In genomic region chr9:128322342-128323191, GRCh38 we compare ENCODE assay signal across 1 cellular context.
TF ChIP-seq lines count a peak whose summit lies in the region.

COQ4 (plus strand) TSS chr9:128322839; CDS start chr9:128322859, 20 bp downstream.
TRUB2 (minus strand) TSS chr9:128322447; CDS start chr9:128322408, 39 bp downstream.

TF ChIP-seq in GM12878, 131 proteins besides CTCF, POLR2A, EP300 and RAD21 (continued from another document and continues in another):
- peak; percentile 99 for TF ChIP-seq ZBTB40 (IDR thresholded peaks at IDR 0.05; ENCODE audit: borderline replicate concordance)
- no peak for TF ChIP-seq SPI1 (IDR thresholded peaks at IDR 0.05; ENCODE audit: borderline replicate concordance, insufficient read depth, low read depth, low read length)
- TF ChIP-seq POLR2AphosphoS5 (IDR thresholded peaks at IDR 0.05; ENCODE audit: low read length) = peak; percentile 83
- no peak for TF ChIP-seq EED (IDR thresholded peaks at IDR 0.05; ENCODE audit: low read depth)
- 0 out of 2 replicates have a peak, but pooled peaks have one; percentile 16 for TF ChIP-seq TCF3 (IDR thresholded peaks at IDR 0.05; ENCODE audit: borderline replicate concordance, insufficient read depth, low read depth, low read length)
- TF ChIP-seq DPF2 (IDR thresholded peaks at IDR 0.05) = peak; percentile 59; the same call in 1 of the 2 replicates
- no peak for TF ChIP-seq ZNF274 (IDR thresholded peaks at IDR 0.05; ENCODE audit: insufficient read depth, insufficient read length)
- no peak for TF ChIP-seq MYB (IDR thresholded peaks at IDR 0.05; ENCODE audit: borderline replicate concordance, low read depth, low read length)
- no peak for TF ChIP-seq BCLAF1 (IDR thresholded peaks at IDR 0.05)
- peak; percentile 90 for TF ChIP-seq BMI1 (IDR thresholded peaks at IDR 0.05; ENCODE audit: borderline replicate concordance)
- no peak for TF ChIP-seq JUND (IDR thresholded peaks at IDR 0.05; ENCODE audit: low read depth, low read length)
- TF ChIP-seq FOS (IDR thresholded peaks at IDR 0.05; ENCODE audit: borderline replicate concordance, extremely low read depth, insufficient read length) = no peak
- peak; percentile 99 for TF ChIP-seq SIN3A (IDR thresholded peaks at IDR 0.05; ENCODE audit: low read depth, low read length)
- TF ChIP-seq SREBF2 (IDR thresholded peaks at IDR 0.05; ENCODE audit: low read length) = peak; percentile 54; the same call in 1 of the 2 replicates
- TF ChIP-seq IKZF2 (IDR thresholded peaks at IDR 0.05) = peak in 1 of 2 experiments; percentile 44; a peak in 1 of 4 replicates
- peak; percentile 82 for TF ChIP-seq SP1 (IDR thresholded peaks at IDR 0.05; ENCODE audit: low read depth, low read length)
- no peak for TF ChIP-seq SMC3 (IDR thresholded peaks at IDR 0.05; ENCODE audit: borderline replicate concordance, low read length)
- no peak; the same call in 1 of the 2 replicates for TF ChIP-seq TCF7 (IDR thresholded peaks at IDR 0.05; ENCODE audit: borderline replicate concordance)
- TF ChIP-seq REST (IDR thresholded peaks at IDR 0.05; ENCODE audit: low read depth, low read length) = peak; percentile 49; the same call in 1 of the 2 replicates
- peak; percentile 72 for TF ChIP-seq ESRRA (IDR thresholded peaks at IDR 0.05; ENCODE audit: low read length)
- no peak for TF ChIP-seq ZBED1 (IDR thresholded peaks at IDR 0.05; ENCODE audit: borderline replicate concordance)
- TF ChIP-seq NFYA (IDR thresholded peaks at IDR 0.05; ENCODE audit: borderline replicate concordance, low read depth, low read length) = no peak
- TF ChIP-seq WRNIP1 (IDR thresholded peaks at IDR 0.05; ENCODE audit: borderline replicate concordance, low read depth, low read length) = peak; percentile 97; the same call in 1 of the 2 replicates
- peak; percentile 96 for TF ChIP-seq IKZF1 (conservative IDR thresholded peaks at IDR 0.05)
- peak; percentile 91 for TF ChIP-seq MLLT1 (IDR thresholded peaks at IDR 0.05)
- TF ChIP-seq EZH2 (IDR thresholded peaks at IDR 0.05; ENCODE audit: borderline replicate concordance, control insufficient read depth, low read depth, low read length) = no peak
- TF ChIP-seq IRF5 (IDR thresholded peaks at IDR 0.05; ENCODE audit: borderline replicate concordance) = no peak
- peak; percentile 100 for TF ChIP-seq MXI1 (IDR thresholded peaks at IDR 0.05; ENCODE audit: low read depth, low read length)
- peak; percentile 84 for TF ChIP-seq SIX5 (IDR thresholded peaks at IDR 0.05; ENCODE audit: low read depth, low read length, severe bottlenecking)
- TF ChIP-seq KAT2A (conservative IDR thresholded peaks at IDR 0.05; ENCODE audit: control insufficient read depth, low read depth, low read length) = no peak
- TF ChIP-seq CBX5 (IDR thresholded peaks at IDR 0.05; ENCODE audit: low read depth) = no peak
- TF ChIP-seq GABPA (IDR thresholded peaks at IDR 0.05; ENCODE audit: low read depth) = peak; percentile 99
- peak; percentile 100 for TF ChIP-seq NBN (IDR thresholded peaks at IDR 0.05)
- peak; percentile 42 to 65; a peak in 2 of 4 replicates for TF ChIP-seq BHLHE40 (IDR thresholded peaks at IDR 0.05; ENCODE audit: borderline replicate concordance in 1 of 2, low read depth in 2 of 2, low read length in 1 of 2)
- TF ChIP-seq E2F8 (IDR thresholded peaks at IDR 0.05; ENCODE audit: low read depth, partially characterized antibody) = peak; percentile 95
- 0 out of 4 replicates have a peak, but pooled peaks of 1 of the 2 experiments have one; percentile 19 for TF ChIP-seq ETV6 (conservative IDR thresholded peaks at IDR 0.05 in 1 of 2, IDR thresholded peaks at IDR 0.05 in 1 of 2; ENCODE audit: borderline replicate concordance in 1 of 2, low read depth in 1 of 2)
- peak in 1 of 2 experiments; percentile 88; a peak in 2 of 4 replicates for TF ChIP-seq SRF (IDR thresholded peaks at IDR 0.05; ENCODE audit: low read depth in 2 of 2, low read length in 2 of 2)
- TF ChIP-seq PAX8 (IDR thresholded peaks at IDR 0.05) = no peak
